16 cellular contexts compared by ENCODE assay signal in genomic region chr12:31859232-31859977, GRCh38.
A peak's percentile ranks its signal among the peaks of the same experiment; 100 is the strongest.
DNase-seq lines count a peak whose midpoint lies in the region; ATAC-seq lines count a peak whose summit lies in the region.
"Had no signal": no experiment of that assay in that cellular context is flagged by ENCODE, and none has a peak within 500 bp of the region (broad histone marks: within the 10 kb centered on the region; RNA-seq: fewer than 3 reads in every experiment).

No MANE protein-coding gene starts in this region.

- peaks cover 16% of the 10 kb centered on the region for H3K36me3 Mint-ChIP-seq in activated naive CD8-positive, alpha-beta T cell treated with anti-CD3 and anti-CD28 coated beads for 36 hours
- H3K36me3 Mint-ChIP-seq: WTC11 had no signal

- no peak overlapping the region for H3K4me3 Mint-ChIP-seq in activated naive CD8-positive, alpha-beta T cell treated with anti-CD3 and anti-CD28 coated beads for 36 hours
- H3K4me3 Mint-ChIP-seq: immature natural killer cell, WTC11 had no signal

- peaks cover 17% of the 10 kb centered on the region for H3K4me1 Mint-ChIP-seq in activated naive CD8-positive, alpha-beta T cell treated with anti-CD3 and anti-CD28 coated beads for 36 hours
- H3K4me1 Mint-ChIP-seq: WTC11 had no signal

- H3K9me3 Mint-ChIP-seq in activated naive CD8-positive, alpha-beta T cell treated with anti-CD3 and anti-CD28 coated beads for 36 hours, result peaks cover 22% of the 10 kb centered on the region

- peak; percentile 59 for ATAC-seq in GM21515 (IDR thresholded peaks at IDR 0.05; ENCODE audit: unreplicated experiment)
- ATAC-seq: psoas muscle, WTC11 had no signal

- peak; percentile 26 for DNase-seq in stimulated activated CD4-positive, alpha-beta T cell treated with anti-CD3 and anti-CD28 coated beads, Interleukin-4, amount 100 ng/mL, for 24 hours
- no peak for DNase-seq in stimulated activated CD4-positive, alpha-beta T cell treated with anti-CD3 and anti-CD28 coated beads, Interleukin-1b, Interleukin-23, amount 100 ng/mL, for 48 hours
- no peak for DNase-seq in activated naive CD8-positive, alpha-beta T cell treated with anti-CD3 and anti-CD28 coated beads for 36 hours
- DNase-seq in islet precursor cell (no peak), posterior cingulate gyrus (no peak), cerebellar nuclear complex (lab: John Stamatoyannopoulos, UW) (no peak)
- no peak for DNase-seq in effector CD8-positive, alpha-beta T cell (lab: John Stamatoyannopoulos, UW)
- DNase-seq: activated effector memory CD4-positive, alpha-beta T cell treated with anti-CD3 and anti-CD28 coated beads, Interleukin-2, amount 50 U/mL, for 16 hours; EL; foreskin melanocyte; immature natural killer cell; NCI-H1092 treated with DMSO at 0.1 percent for 48 hours; psoas muscle; SK-N-SH had no signal

- intact Hi-C loops in posterior cingulate gyrus (cut with DNase I), result no loop called here

- peak overlapping the region; percentile 51 for H3K27ac Mint-ChIP-seq in activated naive CD8-positive, alpha-beta T cell treated with anti-CD3 and anti-CD28 coated beads for 36 hours
- H3K27ac Mint-ChIP-seq: immature natural killer cell, WTC11 had no signal

- no peaks in the 10 kb centered on the region for H3K27me3 Mint-ChIP-seq in activated naive CD8-positive, alpha-beta T cell treated with anti-CD3 and anti-CD28 coated beads for 36 hours
